ENCODE assay signal across 1 cellular context in the genomic region with DNA sequence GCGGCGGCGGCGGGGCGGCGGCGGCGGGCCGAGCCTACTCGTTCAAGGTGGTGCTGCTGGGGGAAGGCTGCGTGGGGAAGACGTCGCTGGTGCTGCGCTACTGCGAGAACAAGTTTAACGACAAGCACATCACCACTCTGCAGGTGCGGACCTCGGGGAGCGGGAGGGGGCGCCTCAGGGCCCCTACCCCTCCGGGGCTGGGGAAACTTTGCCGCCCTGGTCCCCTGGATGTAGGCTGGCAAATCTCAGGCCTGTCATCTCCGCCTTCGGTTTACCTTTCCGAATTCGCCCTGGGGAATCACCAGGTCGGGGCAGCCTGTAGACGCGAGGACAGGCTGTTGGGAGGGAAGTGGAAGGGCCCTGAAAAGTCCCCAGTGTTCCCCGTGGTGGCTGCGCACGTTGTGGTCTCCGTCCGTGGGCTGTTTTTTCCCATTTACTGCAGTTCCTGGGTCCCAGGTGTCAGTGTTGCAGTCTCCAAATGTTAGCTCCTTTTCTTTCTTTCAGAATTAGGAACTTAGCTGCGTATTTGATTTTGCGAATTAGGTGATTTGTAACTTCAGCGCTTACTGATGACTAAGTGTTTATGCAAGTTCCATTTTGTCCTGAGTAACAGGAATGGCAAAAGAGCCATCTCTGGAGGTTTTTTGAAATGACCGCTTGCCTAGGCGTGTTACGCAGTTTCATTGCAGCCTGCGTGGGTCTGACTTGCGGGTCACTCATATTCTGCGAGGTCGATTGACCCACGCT.
A peak's percentile ranks its signal among the peaks of the same experiment; 100 is the strongest.
TF ChIP-seq lines count a peak whose summit lies in the region.

No MANE protein-coding gene starts in this region.

TF ChIP-seq in H1, 55 proteins besides CTCF, POLR2A, EP300 and RAD21:
- TF ChIP-seq RNF2 (IDR thresholded peaks at IDR 0.05; ENCODE audit: borderline replicate concordance, low read depth, low read length, missing control alignments, poor library complexity, severe bottlenecking) (no peak), KDM1A (IDR thresholded peaks at IDR 0.05; ENCODE audit: borderline replicate concordance, low read length) (no peak), EZH2 (IDR thresholded peaks at IDR 0.05; ENCODE audit: low read depth, low read length, severe bottlenecking) (no peak), NRF1 (IDR thresholded peaks at IDR 0.05; ENCODE audit: low read depth, low read length) (no peak), SRF (IDR thresholded peaks at IDR 0.05; ENCODE audit: low read depth, low read length) (no peak), SUZ12 (IDR thresholded peaks at IDR 0.05; ENCODE audit: low read length) (no peak), CHD1 (IDR thresholded peaks at IDR 0.05; ENCODE audit: low read depth, low read length) (no peak), SIRT6 (IDR thresholded peaks at IDR 0.05; ENCODE audit: low read length) (no peak), HDAC6 (IDR thresholded peaks at IDR 0.05; ENCODE audit: low read depth, low read length) (no peak), SIN3A (conservative IDR thresholded peaks at IDR 0.05 in 1 of 2, IDR thresholded peaks at IDR 0.05 in 1 of 2; ENCODE audit: low read depth in 1 of 2, low read length in 2 of 2) (peak in 1 of 2 experiments; percentile 15; a peak in 1 of 4 replicates), NANOG (IDR thresholded peaks at IDR 0.05; ENCODE audit: insufficient read depth, low read depth, low read length, poor library complexity, severe bottlenecking) (no peak), POU5F1 (IDR thresholded peaks at IDR 0.05; ENCODE audit: low read depth, low read length) (no peak), SIX5 (IDR thresholded peaks at IDR 0.05; ENCODE audit: low read depth, low read length) (no peak), ASH2L (IDR thresholded peaks at IDR 0.05; ENCODE audit: low read length) (peak; percentile 55), GTF2F1 (IDR thresholded peaks at IDR 0.05; ENCODE audit: borderline replicate concordance, low read depth, low read length) (no peak), SP1 (IDR thresholded peaks at IDR 0.05; ENCODE audit: low read depth, low read length) (no peak), RBBP5 (IDR thresholded peaks at IDR 0.05; ENCODE audit: borderline replicate concordance, low read depth, low read length) (no peak), CEBPB (IDR thresholded peaks at IDR 0.05; ENCODE audit: low read depth, low read length) (no peak), JUND (IDR thresholded peaks at IDR 0.05; ENCODE audit: low read length) (no peak), RXRA (IDR thresholded peaks at IDR 0.05; ENCODE audit: insufficient read depth, low read depth, low read length) (no peak), RFX5 (IDR thresholded peaks at IDR 0.05; ENCODE audit: borderline replicate concordance, low read depth, low read length) (no peak), SAP30 (IDR thresholded peaks at IDR 0.05; ENCODE audit: insufficient read depth, insufficient replicate concordance, low read length) (peak; percentile 73), BCL11A (IDR thresholded peaks at IDR 0.05; ENCODE audit: low read depth in 2 of 2, low read length in 2 of 2) (no peak), CHD2 (IDR thresholded peaks at IDR 0.05; ENCODE audit: low read length) (no peak), KDM4A (IDR thresholded peaks at IDR 0.05; ENCODE audit: low read depth, low read length, severe bottlenecking) (peak; percentile 33), TBP (IDR thresholded peaks at IDR 0.05; ENCODE audit: low read depth, low read length) (no peak), TAF1 (IDR thresholded peaks at IDR 0.05; ENCODE audit: low read depth, low read length) (no peak), MAFK (IDR thresholded peaks at IDR 0.05; ENCODE audit: low read depth, low read length) (no peak; the same call in 1 of the 2 replicates), YY1 (IDR thresholded peaks at IDR 0.05; ENCODE audit: low read depth, low read length) (no peak), BACH1 (IDR thresholded peaks at IDR 0.05; ENCODE audit: low read length) (no peak), GABPA (IDR thresholded peaks at IDR 0.05; ENCODE audit: borderline replicate concordance, insufficient read depth, low read length) (no peak), JUN (IDR thresholded peaks at IDR 0.05; ENCODE audit: low read depth, low read length) (no peak), CREB1 (IDR thresholded peaks at IDR 0.05) (peak; percentile 45; the same call in 1 of the 2 replicates), KDM5A (IDR thresholded peaks at IDR 0.05; ENCODE audit: low read length) (0 out of 2 replicates have a peak, but pooled peaks have one; percentile 7), TAF7 (optimal IDR thresholded peaks at IDR 0.05; ENCODE audit: borderline replicate concordance, low read depth, low read length) (no peak), PHF8 (conservative IDR thresholded peaks at IDR 0.05; ENCODE audit: low read depth, low read length) (peak; percentile 16; the same call in 1 of the 2 replicates), CBX8 (IDR thresholded peaks at IDR 0.05; ENCODE audit: borderline replicate concordance, low read depth, low read length) (no peak), FOSL1 (IDR thresholded peaks at IDR 0.05; ENCODE audit: insufficient read depth, low read depth, low read length) (no peak), BRCA1 (IDR thresholded peaks at IDR 0.05; ENCODE audit: low read depth, low read length) (no peak), SP4 (IDR thresholded peaks at IDR 0.05; ENCODE audit: low read length) (no peak), HDAC2 (IDR thresholded peaks at IDR 0.05; ENCODE audit: borderline replicate concordance in 1 of 2, low read depth in 2 of 2, low read length in 2 of 2) (no peak), TCF12 (IDR thresholded peaks at IDR 0.05; ENCODE audit: low read depth, low read length) (no peak), CBX5 (IDR thresholded peaks at IDR 0.05; ENCODE audit: low read depth, low read length) (no peak), ZNF274 (IDR thresholded peaks at IDR 0.05; ENCODE audit: borderline replicate concordance, extremely low read depth, low read length) (no peak), POLR2AphosphoS5 (IDR thresholded peaks at IDR 0.05; ENCODE audit: low read depth, low read length) (no peak; the same call in 1 of the 2 replicates), SP2 (IDR thresholded peaks at IDR 0.05; ENCODE audit: low read length) (no peak), CTBP2 (IDR thresholded peaks at IDR 0.05; ENCODE audit: borderline replicate concordance, insufficient read depth, insufficient read length, low read length) (no peak)
- TF ChIP-seq, protein P1, sequence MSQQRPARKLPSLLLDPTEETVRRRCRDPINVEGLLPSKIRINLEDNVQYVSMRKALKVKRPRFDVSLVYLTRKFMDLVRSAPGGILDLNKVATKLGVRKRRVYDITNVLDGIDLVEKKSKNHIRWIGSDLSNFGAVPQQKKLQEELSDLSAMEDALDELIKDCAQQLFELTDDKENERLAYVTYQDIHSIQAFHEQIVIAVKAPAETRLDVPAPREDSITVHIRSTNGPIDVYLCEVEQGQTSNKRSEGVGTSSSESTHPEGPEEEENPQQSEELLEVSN (IDR thresholded peaks at IDR 0.05): no peak
- TF ChIP-seq, protein P2, sequence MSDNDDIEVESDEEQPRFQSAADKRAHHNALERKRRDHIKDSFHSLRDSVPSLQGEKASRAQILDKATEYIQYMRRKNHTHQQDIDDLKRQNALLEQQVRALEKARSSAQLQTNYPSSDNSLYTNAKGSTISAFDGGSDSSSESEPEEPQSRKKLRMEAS (IDR thresholded peaks at IDR 0.05): no peak
- TF ChIP-seq, protein P3, sequence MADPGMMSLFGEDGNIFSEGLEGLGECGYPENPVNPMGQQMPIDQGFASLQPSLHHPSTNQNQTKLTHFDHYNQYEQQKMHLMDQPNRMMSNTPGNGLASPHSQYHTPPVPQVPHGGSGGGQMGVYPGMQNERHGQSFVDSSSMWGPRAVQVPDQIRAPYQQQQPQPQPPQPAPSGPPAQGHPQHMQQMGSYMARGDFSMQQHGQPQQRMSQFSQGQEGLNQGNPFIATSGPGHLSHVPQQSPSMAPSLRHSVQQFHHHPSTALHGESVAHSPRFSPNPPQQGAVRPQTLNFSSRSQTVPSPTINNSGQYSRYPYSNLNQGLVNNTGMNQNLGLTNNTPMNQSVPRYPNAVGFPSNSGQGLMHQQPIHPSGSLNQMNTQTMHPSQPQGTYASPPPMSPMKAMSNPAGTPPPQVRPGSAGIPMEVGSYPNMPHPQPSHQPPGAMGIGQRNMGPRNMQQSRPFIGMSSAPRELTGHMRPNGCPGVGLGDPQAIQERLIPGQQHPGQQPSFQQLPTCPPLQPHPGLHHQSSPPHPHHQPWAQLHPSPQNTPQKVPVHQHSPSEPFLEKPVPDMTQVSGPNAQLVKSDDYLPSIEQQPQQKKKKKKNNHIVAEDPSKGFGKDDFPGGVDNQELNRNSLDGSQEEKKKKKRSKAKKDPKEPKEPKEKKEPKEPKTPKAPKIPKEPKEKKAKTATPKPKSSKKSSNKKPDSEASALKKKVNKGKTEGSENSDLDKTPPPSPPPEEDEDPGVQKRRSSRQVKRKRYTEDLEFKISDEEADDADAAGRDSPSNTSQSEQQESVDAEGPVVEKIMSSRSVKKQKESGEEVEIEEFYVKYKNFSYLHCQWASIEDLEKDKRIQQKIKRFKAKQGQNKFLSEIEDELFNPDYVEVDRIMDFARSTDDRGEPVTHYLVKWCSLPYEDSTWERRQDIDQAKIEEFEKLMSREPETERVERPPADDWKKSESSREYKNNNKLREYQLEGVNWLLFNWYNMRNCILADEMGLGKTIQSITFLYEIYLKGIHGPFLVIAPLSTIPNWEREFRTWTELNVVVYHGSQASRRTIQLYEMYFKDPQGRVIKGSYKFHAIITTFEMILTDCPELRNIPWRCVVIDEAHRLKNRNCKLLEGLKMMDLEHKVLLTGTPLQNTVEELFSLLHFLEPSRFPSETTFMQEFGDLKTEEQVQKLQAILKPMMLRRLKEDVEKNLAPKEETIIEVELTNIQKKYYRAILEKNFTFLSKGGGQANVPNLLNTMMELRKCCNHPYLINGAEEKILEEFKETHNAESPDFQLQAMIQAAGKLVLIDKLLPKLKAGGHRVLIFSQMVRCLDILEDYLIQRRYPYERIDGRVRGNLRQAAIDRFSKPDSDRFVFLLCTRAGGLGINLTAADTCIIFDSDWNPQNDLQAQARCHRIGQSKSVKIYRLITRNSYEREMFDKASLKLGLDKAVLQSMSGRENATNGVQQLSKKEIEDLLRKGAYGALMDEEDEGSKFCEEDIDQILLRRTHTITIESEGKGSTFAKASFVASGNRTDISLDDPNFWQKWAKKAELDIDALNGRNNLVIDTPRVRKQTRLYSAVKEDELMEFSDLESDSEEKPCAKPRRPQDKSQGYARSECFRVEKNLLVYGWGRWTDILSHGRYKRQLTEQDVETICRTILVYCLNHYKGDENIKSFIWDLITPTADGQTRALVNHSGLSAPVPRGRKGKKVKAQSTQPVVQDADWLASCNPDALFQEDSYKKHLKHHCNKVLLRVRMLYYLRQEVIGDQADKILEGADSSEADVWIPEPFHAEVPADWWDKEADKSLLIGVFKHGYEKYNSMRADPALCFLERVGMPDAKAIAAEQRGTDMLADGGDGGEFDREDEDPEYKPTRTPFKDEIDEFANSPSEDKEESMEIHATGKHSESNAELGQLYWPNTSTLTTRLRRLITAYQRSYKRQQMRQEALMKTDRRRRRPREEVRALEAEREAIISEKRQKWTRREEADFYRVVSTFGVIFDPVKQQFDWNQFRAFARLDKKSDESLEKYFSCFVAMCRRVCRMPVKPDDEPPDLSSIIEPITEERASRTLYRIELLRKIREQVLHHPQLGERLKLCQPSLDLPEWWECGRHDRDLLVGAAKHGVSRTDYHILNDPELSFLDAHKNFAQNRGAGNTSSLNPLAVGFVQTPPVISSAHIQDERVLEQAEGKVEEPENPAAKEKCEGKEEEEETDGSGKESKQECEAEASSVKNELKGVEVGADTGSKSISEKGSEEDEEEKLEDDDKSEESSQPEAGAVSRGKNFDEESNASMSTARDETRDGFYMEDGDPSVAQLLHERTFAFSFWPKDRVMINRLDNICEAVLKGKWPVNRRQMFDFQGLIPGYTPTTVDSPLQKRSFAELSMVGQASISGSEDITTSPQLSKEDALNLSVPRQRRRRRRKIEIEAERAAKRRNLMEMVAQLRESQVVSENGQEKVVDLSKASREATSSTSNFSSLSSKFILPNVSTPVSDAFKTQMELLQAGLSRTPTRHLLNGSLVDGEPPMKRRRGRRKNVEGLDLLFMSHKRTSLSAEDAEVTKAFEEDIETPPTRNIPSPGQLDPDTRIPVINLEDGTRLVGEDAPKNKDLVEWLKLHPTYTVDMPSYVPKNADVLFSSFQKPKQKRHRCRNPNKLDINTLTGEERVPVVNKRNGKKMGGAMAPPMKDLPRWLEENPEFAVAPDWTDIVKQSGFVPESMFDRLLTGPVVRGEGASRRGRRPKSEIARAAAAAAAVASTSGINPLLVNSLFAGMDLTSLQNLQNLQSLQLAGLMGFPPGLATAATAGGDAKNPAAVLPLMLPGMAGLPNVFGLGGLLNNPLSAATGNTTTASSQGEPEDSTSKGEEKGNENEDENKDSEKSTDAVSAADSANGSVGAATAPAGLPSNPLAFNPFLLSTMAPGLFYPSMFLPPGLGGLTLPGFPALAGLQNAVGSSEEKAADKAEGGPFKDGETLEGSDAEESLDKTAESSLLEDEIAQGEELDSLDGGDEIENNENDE (IDR thresholded peaks at IDR 0.05; ENCODE audit: insufficient replicate concordance, low read length): no peak
- TF ChIP-seq, protein P4, sequence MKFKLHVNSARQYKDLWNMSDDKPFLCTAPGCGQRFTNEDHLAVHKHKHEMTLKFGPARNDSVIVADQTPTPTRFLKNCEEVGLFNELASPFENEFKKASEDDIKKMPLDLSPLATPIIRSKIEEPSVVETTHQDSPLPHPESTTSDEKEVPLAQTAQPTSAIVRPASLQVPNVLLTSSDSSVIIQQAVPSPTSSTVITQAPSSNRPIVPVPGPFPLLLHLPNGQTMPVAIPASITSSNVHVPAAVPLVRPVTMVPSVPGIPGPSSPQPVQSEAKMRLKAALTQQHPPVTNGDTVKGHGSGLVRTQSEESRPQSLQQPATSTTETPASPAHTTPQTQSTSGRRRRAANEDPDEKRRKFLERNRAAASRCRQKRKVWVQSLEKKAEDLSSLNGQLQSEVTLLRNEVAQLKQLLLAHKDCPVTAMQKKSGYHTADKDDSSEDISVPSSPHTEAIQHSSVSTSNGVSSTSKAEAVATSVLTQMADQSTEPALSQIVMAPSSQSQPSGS (IDR thresholded peaks at IDR 0.05; ENCODE audit: low read length): no peak
- TF ChIP-seq, protein P5, sequence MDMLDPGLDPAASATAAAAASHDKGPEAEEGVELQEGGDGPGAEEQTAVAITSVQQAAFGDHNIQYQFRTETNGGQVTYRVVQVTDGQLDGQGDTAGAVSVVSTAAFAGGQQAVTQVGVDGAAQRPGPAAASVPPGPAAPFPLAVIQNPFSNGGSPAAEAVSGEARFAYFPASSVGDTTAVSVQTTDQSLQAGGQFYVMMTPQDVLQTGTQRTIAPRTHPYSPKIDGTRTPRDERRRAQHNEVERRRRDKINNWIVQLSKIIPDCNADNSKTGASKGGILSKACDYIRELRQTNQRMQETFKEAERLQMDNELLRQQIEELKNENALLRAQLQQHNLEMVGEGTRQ (IDR thresholded peaks at IDR 0.05; ENCODE audit: low read length): no peak
